9 cellular contexts compared by ENCODE assay signal in genomic region chr11:44600739-44601416, GRCh38. TPM values are rescaled to one million over a fixed set of nuclear protein-coding genes. Genes with fewer than 3 reads are reported as not detected.
A peak's percentile ranks its signal among the peaks of the same experiment; 100 is the strongest.
DNase-seq lines count a peak whose midpoint lies in the region; ATAC-seq lines count a peak whose summit lies in the region.
"Had no signal": no experiment of that assay in that cellular context is flagged by ENCODE, and none has a peak within 500 bp of the region (broad histone marks: within the 10 kb centered on the region; RNA-seq: fewer than 3 reads in every experiment).

No MANE protein-coding gene starts in this region.

- peaks cover 91% of the 10 kb centered on the region for H3K36me3 Mint-ChIP-seq in activated T-helper 2 cell treated with anti-CD3 and anti-CD28 coated beads, Interferon-gamma antibody, Interleukin-2, Interleukin-4, amounts not matched to agents 10 μg/mL and 5 μg/mL and 100 μg/mL, durations not matched to agents 14 hours and 24 hours and 36 hours (ENCODE audit: low read depth)
- H3K36me3 Mint-ChIP-seq in stimulated activated effector memory CD8-positive, alpha-beta T cell treated with anti-CD3 and anti-CD28 coated beads, Interleukin-12 subunit alpha, Interleukin-12 subunit beta, amount 100 ng/mL, for 72 hours: peaks cover 96% of the 10 kb centered on the region

- intact Hi-C loops in activated T-helper 2 cell treated with anti-CD3 and anti-CD28 coated beads, Interferon-gamma antibody, Interleukin-2, Interleukin-4, amounts not matched to agents 10 μg/mL and 5 μg/mL and 100 μg/mL, durations not matched to agents 14 hours and 24 hours and 36 hours (cut with micrococcal nuclease): no loop called here

- DNase-seq in DMS79 treated with DMSO at 0.1 percent for 48 hours (lab: John Stamatoyannopoulos, UW): peak; percentile 59
- DNase-seq in DMS79 (lab: John Stamatoyannopoulos, UW): no peak
- no peak for DNase-seq in activated T-helper 2 cell treated with anti-CD3 and anti-CD28 coated beads, Interferon-gamma antibody, Interleukin-2, Interleukin-4, amounts not matched to agents 10 μg/mL and 5 μg/mL and 100 μg/mL, durations not matched to agents 14 hours and 24 hours and 36 hours (ENCODE audit: low spot score)
- DNase-seq in stimulated activated effector memory CD8-positive, alpha-beta T cell treated with anti-CD3 and anti-CD28 coated beads, Interleukin-12 subunit alpha, Interleukin-12 subunit beta, amount 100 ng/mL, for 72 hours (ENCODE audit: low spot score in 2 of 2): no peak
- no peak for DNase-seq in NCI-H2227 treated with DMSO at 0.1 percent for 48 hours (lab: John Stamatoyannopoulos, UW)
- DNase-seq in middle frontal gyrus (ENCODE audit: extremely low spot score, low spot score): no peak
- DNase-seq in NCI-H1048 (lab: John Stamatoyannopoulos, UW): no peak

- H3K4me3 Mint-ChIP-seq in activated T-helper 2 cell treated with anti-CD3 and anti-CD28 coated beads, Interferon-gamma antibody, Interleukin-2, Interleukin-4, amounts not matched to agents 10 μg/mL and 5 μg/mL and 100 μg/mL, durations not matched to agents 14 hours and 24 hours and 36 hours (ENCODE audit: low read depth): no peak overlapping the region
- peak overlapping the region; percentile 22 for H3K4me3 Mint-ChIP-seq in stimulated activated effector memory CD8-positive, alpha-beta T cell treated with anti-CD3 and anti-CD28 coated beads, Interleukin-12 subunit alpha, Interleukin-12 subunit beta, amount 100 ng/mL, for 72 hours
- H3K4me3 Mint-ChIP-seq: dendritic cell treated with granulocyte-macrophage colony-stimulating factor and Interleukin-4, amounts not matched to agents 40 ng/mL and 50 ng/mL, for 4 days had no signal

- ATAC-seq in HG03060 (IDR thresholded peaks at IDR 0.05; ENCODE audit: low read depth, unreplicated experiment): peak; percentile 24
- ATAC-seq in stimulated activated effector memory CD8-positive, alpha-beta T cell treated with anti-CD3 and anti-CD28 coated beads, Interleukin-12 subunit alpha, Interleukin-12 subunit beta, amount 100 ng/mL, for 72 hours: no peak

- H3K9me3 Mint-ChIP-seq in activated T-helper 2 cell treated with anti-CD3 and anti-CD28 coated beads, Interferon-gamma antibody, Interleukin-2, Interleukin-4, amounts not matched to agents 10 μg/mL and 5 μg/mL and 100 μg/mL, durations not matched to agents 14 hours and 24 hours and 36 hours: no peaks in the 10 kb centered on the region
- no peaks in the 10 kb centered on the region for H3K9me3 Mint-ChIP-seq in stimulated activated effector memory CD8-positive, alpha-beta T cell treated with anti-CD3 and anti-CD28 coated beads, Interleukin-12 subunit alpha, Interleukin-12 subunit beta, amount 100 ng/mL, for 72 hours
- H3K9me3 Mint-ChIP-seq: dendritic cell treated with granulocyte-macrophage colony-stimulating factor and Interleukin-4, amounts not matched to agents 40 ng/mL and 50 ng/mL, for 4 days had no signal

- peaks cover 46% of the 10 kb centered on the region for H3K4me1 Mint-ChIP-seq in activated T-helper 2 cell treated with anti-CD3 and anti-CD28 coated beads, Interferon-gamma antibody, Interleukin-2, Interleukin-4, amounts not matched to agents 10 μg/mL and 5 μg/mL and 100 μg/mL, durations not matched to agents 14 hours and 24 hours and 36 hours (ENCODE audit: low read depth)
- peaks cover 59% of the 10 kb centered on the region for H3K4me1 Mint-ChIP-seq in stimulated activated effector memory CD8-positive, alpha-beta T cell treated with anti-CD3 and anti-CD28 coated beads, Interleukin-12 subunit alpha, Interleukin-12 subunit beta, amount 100 ng/mL, for 72 hours

- H3K27me3 Mint-ChIP-seq in activated T-helper 2 cell treated with anti-CD3 and anti-CD28 coated beads, Interferon-gamma antibody, Interleukin-2, Interleukin-4, amounts not matched to agents 10 μg/mL and 5 μg/mL and 100 μg/mL, durations not matched to agents 14 hours and 24 hours and 36 hours (ENCODE audit: low read depth): no peaks in the 10 kb centered on the region
- H3K27me3 Mint-ChIP-seq: dendritic cell treated with granulocyte-macrophage colony-stimulating factor and Interleukin-4, amounts not matched to agents 40 ng/mL and 50 ng/mL, for 4 days had no signal

- H3K27ac Mint-ChIP-seq in activated T-helper 2 cell treated with anti-CD3 and anti-CD28 coated beads, Interferon-gamma antibody, Interleukin-2, Interleukin-4, amounts not matched to agents 10 μg/mL and 5 μg/mL and 100 μg/mL, durations not matched to agents 14 hours and 24 hours and 36 hours: peak overlapping the region; percentile 72
- peak overlapping the region; percentile 80 for H3K27ac Mint-ChIP-seq in stimulated activated effector memory CD8-positive, alpha-beta T cell treated with anti-CD3 and anti-CD28 coated beads, Interleukin-12 subunit alpha, Interleukin-12 subunit beta, amount 100 ng/mL, for 72 hours
- H3K27ac Mint-ChIP-seq: dendritic cell treated with granulocyte-macrophage colony-stimulating factor and Interleukin-4, amounts not matched to agents 40 ng/mL and 50 ng/mL, for 4 days had no signal

RNA-seq across cellular contexts. Expression of gene CD82, which starts 35.4 kb away (rescaled TPM):
- total RNA-seq in activated T-helper 2 cell treated with anti-CD3 and anti-CD28 coated beads, Interferon-gamma antibody, Interleukin-2, Interleukin-4, amounts not matched to agents 10 μg/mL and 5 μg/mL and 100 μg/mL, durations not matched to agents 14 hours and 24 hours and 36 hours: 397 and 425 TPM in 2 replicates
